ENCODE assay signal across 30 cellular contexts in the genomic region with DNA sequence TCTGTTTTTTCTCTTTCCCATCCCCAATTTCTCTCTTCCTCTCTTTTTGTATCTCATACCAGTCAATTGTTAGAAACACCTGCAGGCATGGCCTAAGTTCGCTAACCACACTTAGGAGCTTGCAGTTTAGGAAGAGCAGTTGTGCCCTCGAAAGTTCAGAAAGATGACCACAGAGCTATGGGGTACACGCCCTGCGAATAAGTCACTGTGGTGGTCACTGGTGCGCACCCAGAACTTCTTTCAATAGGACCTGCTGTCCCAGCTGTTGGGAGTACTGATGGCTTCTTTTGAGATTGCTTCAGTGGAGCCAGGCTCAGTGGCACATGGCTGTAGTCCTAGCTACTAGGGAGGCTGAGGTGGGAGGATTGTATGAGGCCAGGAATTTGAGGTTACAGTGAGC.
"Had no signal": no experiment of that assay in that cellular context is flagged by ENCODE, and none has a peak within 500 bp of the region (broad histone marks: within the 10 kb centered on the region; RNA-seq: fewer than 3 reads in every experiment).

No MANE protein-coding gene starts in this region.

- ATAC-seq: K562, PC-3, Right ventricle myocardium inferior, SK-N-SH treated with all-trans-retinoic acid at 6 μM for 48 hours had no signal

- H3K9me3 ChIP-seq: MG63, Peyer's patch, SJCRH30 had no signal

- H3K4me3 ChIP-seq: K562, MG63, Peyer's patch, SJCRH30, SK-N-MC had no signal

- H3K36me3 ChIP-seq: MG63, Peyer's patch, SJCRH30 had no signal

- H3K27me3 ChIP-seq: MG63, Peyer's patch, SJCRH30 had no signal

- H3K27ac ChIP-seq: Peyer's patch, RWPE1, SJCRH30, SK-N-MC had no signal

- DNase-seq: Kasumi-1, KG1, MG63, MV-4-11, NCI-H1092, NCI-H1105, NCI-H1417 treated with DMSO at 0.1 percent for 48 hours, NCI-H1436 treated with DMSO at 0.1 percent for 48 hours, NCI-H1694 treated with DMSO at 0.1 percent for 48 hours, NCI-H187 treated with DMSO at 0.1 percent for 48 hours, NCI-H2029, NCI-H2081, NCI-H2171 treated with DMSO at 0.1 percent for 48 hours, NCI-H2227 treated with DMSO at 0.1 percent for 48 hours, NCI-H345, NCI-H446, NCI-H510A treated with DMSO at 0.1 percent for 48 hours, NCI-H524 treated with DMSO at 0.1 percent for 48 hours, NCI-H526 treated with DMSO at 0.1 percent for 48 hours, NCI-H774, PC-3, Peyer's patch, SHP77, SIG-M5, SJCRH30 had no signal

- H3K4me1 ChIP-seq: Peyer's patch, SJCRH30 had no signal
